In the genomic region with DNA sequence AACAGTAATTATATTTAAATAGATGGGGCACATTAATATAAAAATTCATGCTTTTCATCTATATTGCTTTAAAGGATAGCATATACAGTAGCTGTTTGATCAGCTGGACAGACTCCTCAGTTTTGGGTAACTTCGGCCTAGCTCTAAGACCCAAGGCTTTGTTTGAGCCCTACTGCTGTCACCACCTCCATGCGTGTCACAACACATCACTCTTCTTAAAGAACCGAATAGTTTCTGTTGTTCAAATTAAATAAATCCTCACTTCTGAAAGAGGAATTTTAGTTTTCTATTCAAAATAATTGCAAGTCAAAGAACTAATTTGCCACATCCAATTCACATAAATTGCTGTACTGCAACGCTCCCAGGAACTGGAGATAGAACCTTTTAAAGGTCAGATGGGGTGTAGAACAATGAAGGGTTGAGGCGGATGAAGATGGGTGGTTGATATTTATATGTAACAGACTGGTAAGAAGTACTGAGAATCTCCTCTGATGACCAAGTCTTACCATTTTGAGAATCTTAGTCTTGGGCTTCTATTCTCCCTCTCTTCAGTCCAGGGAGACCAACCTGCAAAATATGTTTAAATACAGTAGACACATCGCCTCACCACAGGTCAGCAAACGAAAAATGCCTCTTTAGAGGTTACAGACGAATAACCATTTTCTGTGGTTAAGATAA, we compare ENCODE assay signal across 8 cellular contexts. TPM values are rescaled to one million over a fixed set of nuclear protein-coding genes. Genes with fewer than 3 reads are reported as not detected.
DNase-seq lines count a peak whose midpoint lies in the region; ATAC-seq and TF ChIP-seq lines count a peak whose summit lies in the region.

No MANE protein-coding gene starts in this region.

- H2BK12ac ChIP-seq in trophoblast cell (ENCODE audit: low read length) = no peak overlapping the region

- H3K27ac ChIP-seq in trophoblast cell (ENCODE audit: low read depth, low read length) = no peak overlapping the region

- no peak overlapping the region for H2AK5ac ChIP-seq in trophoblast cell (ENCODE audit: low read length)

- no peak overlapping the region for H4K12ac ChIP-seq in trophoblast cell (ENCODE audit: low read depth, low read length)

- no peak overlapping the region for H4K8ac ChIP-seq in trophoblast cell (ENCODE audit: low read depth, low read length)

- no peak overlapping the region for H2AFZ ChIP-seq in trophoblast cell (ENCODE audit: insufficient read depth, low read length, poor library complexity)

- peaks cover 11% of the 10 kb centered on the region for H3K79me1 ChIP-seq in trophoblast cell (ENCODE audit: low read length)

- no peak for ATAC-seq in GM21515 (IDR thresholded peaks at IDR 0.05; ENCODE audit: unreplicated experiment)

- H4K91ac ChIP-seq in trophoblast cell (ENCODE audit: low read depth, low read length) = no peak overlapping the region

- H3K27me3 ChIP-seq in trophoblast cell (ENCODE audit: insufficient read depth, low read length) = no peaks in the 10 kb centered on the region

- no peak overlapping the region for H2BK120ac ChIP-seq in trophoblast cell (ENCODE audit: insufficient read depth, low read length, poor library complexity)

- no peak overlapping the region for H3K4ac ChIP-seq in trophoblast cell (ENCODE audit: low read depth, low read length)

- DNase-seq in NCI-H526 treated with DMSO at 0.1 percent for 48 hours (lab: John Stamatoyannopoulos, UW) (peak; percentile 62), epithelial cell of esophagus (ENCODE audit: low read depth) (peak; percentile 23), trophoblast cell (no peak), DMS 273 (lab: John Stamatoyannopoulos, UW; ENCODE audit: unreplicated experiment) (no peak), hepatic stellate cell (ENCODE audit: low spot score) (no peak), superior temporal gyrus (ENCODE audit: extremely low spot score) (no peak)

- H3K23ac ChIP-seq in trophoblast cell (ENCODE audit: low read length) = no peak overlapping the region

- peaks cover 5% of the 10 kb centered on the region for H3K79me2 ChIP-seq in trophoblast cell (ENCODE audit: control insufficient read depth, insufficient read depth, low read length, poor library complexity)

- TF ChIP-seq CTCF in GM12875 (IDR thresholded peaks at IDR 0.05; ENCODE audit: borderline replicate concordance, insufficient read depth, low read depth, low read length) = no peak
- no peak for TF ChIP-seq CTCF in epithelial cell of esophagus (IDR thresholded peaks at IDR 0.05; ENCODE audit: insufficient read depth, low read depth, low read length, missing control alignments)

- H2BK5ac ChIP-seq in trophoblast cell (ENCODE audit: low read depth, low read length, poor library complexity) = no peak overlapping the region

- peaks cover 0 to 1% of the 10 kb centered on the region in 2 experiments for H3K36me3 ChIP-seq in trophoblast cell (ENCODE audit: control insufficient read depth in 1 of 2, insufficient read depth in 2 of 2, low read length in 2 of 2)

- 100% methylated on average over 1 of the region's 8 CpGs for WGBS in trophoblast cell (ENCODE audit: extremely low coverage, insufficient coverage, insufficient read length)

- no peaks in the 10 kb centered on the region for H3K4me1 ChIP-seq in trophoblast cell (ENCODE audit: control insufficient read depth in 1 of 2, insufficient read depth in 2 of 2, low read length in 2 of 2)

- H3K4me3 ChIP-seq in GM12875 (ENCODE audit: low read depth, low read length) (peak overlapping the region; percentile 84), epithelial cell of esophagus (ENCODE audit: low read length) (no peak overlapping the region), trophoblast cell (ENCODE audit: low read depth, low read length) (no peak overlapping the region)

- H3K18ac ChIP-seq in trophoblast cell (ENCODE audit: low read length) = no peak overlapping the region

- H3K9me3 ChIP-seq in trophoblast cell (ENCODE audit: insufficient read depth, low read depth, low read length) = no peaks in the 10 kb centered on the region

- H3K9ac ChIP-seq in trophoblast cell (ENCODE audit: low read length) = no peak overlapping the region

- H3K4me2 ChIP-seq in trophoblast cell (ENCODE audit: low read length) = peak overlapping the region; percentile 67

- no peak overlapping the region for H3K14ac ChIP-seq in trophoblast cell (ENCODE audit: low read length)

RNA-seq across cellular contexts. Expression of a gene that starts 1.6 kb away (rescaled TPM):
- polyA plus RNA-seq in trophoblast cell (2013) = 166 and 175 TPM in 2 replicates

Comparison
In these comparisons a context has a peak if more than half of its experiments do, and no peak if none do; other contexts are left out.
1. DNase-seq: peak in NCI-H526 treated with DMSO at 0.1 percent for 48 hours (single experiment) and epithelial cell of esophagus (single experiment); none in trophoblast cell (0 of 2), DMS 273 (single experiment), hepatic stellate cell (single experiment) and superior temporal gyrus (single experiment).